ENCODE assay signal across 15 cellular contexts in genomic region chr16:68300736-68301459, GRCh38. TPM values are rescaled to one million over a fixed set of nuclear protein-coding genes. Genes with fewer than 3 reads are reported as not detected.
DNase-seq lines count a peak whose midpoint lies in the region; ATAC-seq and TF ChIP-seq lines count a peak whose summit lies in the region.
"Had no signal": no experiment of that assay in that cellular context is flagged by ENCODE, and none has a peak within 500 bp of the region (broad histone marks: within the 10 kb centered on the region; RNA-seq: fewer than 3 reads in every experiment).

No MANE protein-coding gene starts in this region.

- ATAC-seq in stimulated activated naive CD8-positive, alpha-beta T cell treated with anti-CD3 and anti-CD28 coated beads, Interleukin-15, Interleukin-2, amounts not matched to agents 100 U/mL and 50 U/mL, for 24 hours, result no peak
- no peak for ATAC-seq in activated CD8-positive, alpha-beta T cell treated with anti-CD3 and anti-CD28 coated beads, Interleukin-2, amount 10 ng/mL, durations not matched to agents 7 days and 5 days
- ATAC-seq in HG02642 (IDR thresholded peaks at IDR 0.05; ENCODE audit: poor library complexity, unreplicated experiment) (no peak), HG03135 (IDR thresholded peaks at IDR 0.05; ENCODE audit: unreplicated experiment) (no peak)
- ATAC-seq: esophagus mucosa had no signal

- no peak overlapping the region for H3K4me3 ChIP-seq in tibial nerve
- H3K4me3 ChIP-seq: neural progenitor cell had no signal

- H3K4me3 Mint-ChIP-seq in stimulated activated naive CD8-positive, alpha-beta T cell treated with anti-CD3 and anti-CD28 coated beads, Interleukin-15, Interleukin-2, amounts not matched to agents 100 ng/mL and 50 ng/mL, for 24 hours, result no peak overlapping the region
- no peak overlapping the region for H3K4me3 Mint-ChIP-seq in activated CD8-positive, alpha-beta T cell treated with anti-CD3 and anti-CD28 coated beads, Interleukin-2, amount 10 ng/mL, durations not matched to agents 7 days and 5 days
- H3K4me3 Mint-ChIP-seq: neural progenitor cell; T-helper 1 cell treated with Interleukin-12 subunit alpha and Interleukin-12 subunit beta and Interleukin-4 antibody, amounts not matched to agents 30 μg/mL and 1 μg/mL, for 36 hours had no signal

- peaks cover 77% of the 10 kb centered on the region for H3K36me3 Mint-ChIP-seq in stimulated activated naive CD8-positive, alpha-beta T cell treated with anti-CD3 and anti-CD28 coated beads, Interleukin-15, Interleukin-2, amounts not matched to agents 100 ng/mL and 50 ng/mL, for 24 hours (ENCODE audit: low read depth)
- peaks cover 86% of the 10 kb centered on the region for H3K36me3 Mint-ChIP-seq in activated CD8-positive, alpha-beta T cell treated with anti-CD3 and anti-CD28 coated beads, Interleukin-2, amount 10 ng/mL, durations not matched to agents 7 days and 5 days (ENCODE audit: low read depth)

- H3K9me3 ChIP-seq in tibial nerve, result no peaks in the 10 kb centered on the region

- H3K4me1 ChIP-seq in tibial nerve, result peaks cover 0 to 10% (median 0%) of the 10 kb centered on the region in 4 donors
- H3K4me1 ChIP-seq: neural progenitor cell had no signal

- peaks cover 2 to 100% (median 37%) of the 10 kb centered on the region in 3 donors for H3K36me3 ChIP-seq in tibial nerve
- H3K36me3 ChIP-seq: neural progenitor cell had no signal

- no peaks in the 10 kb centered on the region for H3K27me3 ChIP-seq in tibial nerve
- H3K27me3 ChIP-seq: neural progenitor cell had no signal

- no peaks in the 10 kb centered on the region for H3K27me3 Mint-ChIP-seq in stimulated activated naive CD8-positive, alpha-beta T cell treated with anti-CD3 and anti-CD28 coated beads, Interleukin-15, Interleukin-2, amounts not matched to agents 100 ng/mL and 50 ng/mL, for 24 hours
- no peaks in the 10 kb centered on the region for H3K27me3 Mint-ChIP-seq in activated CD8-positive, alpha-beta T cell treated with anti-CD3 and anti-CD28 coated beads, Interleukin-2, amount 10 ng/mL, durations not matched to agents 7 days and 5 days (ENCODE audit: low read depth)

- CTCF ChIA-PET in activated CD8-positive, alpha-beta T cell treated with anti-CD3 and anti-CD28 coated beads, Interleukin-2, amount 10 ng/mL, durations not matched to agents 7 days and 5 days (lab: Charles Lee), result interaction anchor here (1.0 to 11.9 kb wide), 4 partner anchors 9 to 39 kb away, joined by 3 to 104 read pairs (median 6); partner anchors contain the start of gene SLC7A6

- H3K9me3 Mint-ChIP-seq in stimulated activated naive CD8-positive, alpha-beta T cell treated with anti-CD3 and anti-CD28 coated beads, Interleukin-15, Interleukin-2, amounts not matched to agents 100 ng/mL and 50 ng/mL, for 24 hours, result no peaks in the 10 kb centered on the region
- no peaks in the 10 kb centered on the region for H3K9me3 Mint-ChIP-seq in activated CD8-positive, alpha-beta T cell treated with anti-CD3 and anti-CD28 coated beads, Interleukin-2, amount 10 ng/mL, durations not matched to agents 7 days and 5 days (ENCODE audit: insufficient read depth)
- H3K9me3 Mint-ChIP-seq: neural progenitor cell; T-helper 1 cell treated with Interleukin-12 subunit alpha and Interleukin-12 subunit beta and Interleukin-4 antibody, amounts not matched to agents 30 μg/mL and 1 μg/mL, for 36 hours had no signal

- TF ChIP-seq POLR2A in tibial nerve (IDR thresholded peaks at IDR 0.05), result no peak

- TF ChIP-seq CTCF in tibial nerve (IDR thresholded peaks at IDR 0.05), result no peak

- POLR2A ChIA-PET in activated CD8-positive, alpha-beta T cell treated with anti-CD3 and anti-CD28 coated beads, Interleukin-2, amount 10 ng/mL, durations not matched to agents 7 days and 5 days (lab: Charles Lee), result interaction anchor here (0.7 to 2.3 kb wide), 7 partner anchors 8 to 39 kb away, joined by 3 to 9 read pairs (median 6); partner anchors contain the start of genes PRMT7 and SLC7A6OS

- no peak overlapping the region for H3K27ac ChIP-seq in tibial nerve
- H3K27ac ChIP-seq: C4-2B, neural progenitor cell had no signal

- peak overlapping the region; percentile 49 for H3K27ac Mint-ChIP-seq in stimulated activated naive CD8-positive, alpha-beta T cell treated with anti-CD3 and anti-CD28 coated beads, Interleukin-15, Interleukin-2, amounts not matched to agents 100 ng/mL and 50 ng/mL, for 24 hours
- peak overlapping the region; percentile 31 for H3K27ac Mint-ChIP-seq in activated CD8-positive, alpha-beta T cell treated with anti-CD3 and anti-CD28 coated beads, Interleukin-2, amount 10 ng/mL, durations not matched to agents 7 days and 5 days
- H3K27ac Mint-ChIP-seq: neural progenitor cell; T-helper 1 cell treated with Interleukin-12 subunit alpha and Interleukin-12 subunit beta and Interleukin-4 antibody, amounts not matched to agents 30 μg/mL and 1 μg/mL, for 36 hours had no signal

- DNase-seq in stimulated activated naive CD8-positive, alpha-beta T cell treated with anti-CD3 and anti-CD28 coated beads, Interleukin-15, Interleukin-2, amounts not matched to agents 100 U/mL and 50 U/mL, for 24 hours, result no peak
- no peak for DNase-seq in activated CD8-positive, alpha-beta T cell treated with anti-CD3 and anti-CD28 coated beads, Interleukin-2, amount 10 ng/mL, durations not matched to agents 7 days and 5 days
- DNase-seq in glomerular visceral epithelial cell (ENCODE audit: extremely low spot score) (peak; percentile 23), tibial nerve (ENCODE audit: low spot score in 2 of 2) (no peak), NCI-H128 (lab: John Stamatoyannopoulos, UW; ENCODE audit: unreplicated experiment) (no peak)
- DNase-seq: islet precursor cell, KBM-7, NCI-H2171 had no signal

- no peaks in the 10 kb centered on the region for H3K4me1 Mint-ChIP-seq in stimulated activated naive CD8-positive, alpha-beta T cell treated with anti-CD3 and anti-CD28 coated beads, Interleukin-15, Interleukin-2, amounts not matched to agents 100 ng/mL and 50 ng/mL, for 24 hours (ENCODE audit: low read depth)
- H3K4me1 Mint-ChIP-seq in activated CD8-positive, alpha-beta T cell treated with anti-CD3 and anti-CD28 coated beads, Interleukin-2, amount 10 ng/mL, durations not matched to agents 7 days and 5 days (ENCODE audit: low read depth), result peaks cover 8% of the 10 kb centered on the region

- TF ChIP-seq EP300 in tibial nerve (IDR thresholded peaks at IDR 0.05), result peak in 1 of 2 donors; percentile 4

- 78 to 81% methylated on average over 7 of the region's 7 CpGs for WGBS in tibial nerve, 2 donors

RNA-seq across cellular contexts. Expression of gene SLC7A6OS, which starts 9.8 kb away (rescaled TPM):
- total RNA-seq in activated CD8-positive, alpha-beta T cell treated with anti-CD3 and anti-CD28 coated beads, Interleukin-2, amount 10 ng/mL, durations not matched to agents 7 days and 5 days, result 10 to 100 TPM; 26.3 to 30.7 TPM
- total RNA-seq in tibial nerve, result 10 to 100 TPM; 13.4 to 19.5 (median 14.2) TPM

RNA-seq across cellular contexts. Expression of gene PRMT7, which starts 9.9 kb away (rescaled TPM):
- 10 to 100 TPM; 70.4 to 73.2 TPM for total RNA-seq in activated CD8-positive, alpha-beta T cell treated with anti-CD3 and anti-CD28 coated beads, Interleukin-2, amount 10 ng/mL, durations not matched to agents 7 days and 5 days
- 10 to 100 TPM; 74.1 to 91.5 (median 78.0) TPM for total RNA-seq in tibial nerve

RNA-seq across cellular contexts. Expression of gene SLC7A6, which starts 36.6 kb away (rescaled TPM):
- 10 to 100 TPM; 84.1 to 85.0 TPM for total RNA-seq in activated CD8-positive, alpha-beta T cell treated with anti-CD3 and anti-CD28 coated beads, Interleukin-2, amount 10 ng/mL, durations not matched to agents 7 days and 5 days
- total RNA-seq in tibial nerve, result 100 to 1,000 TPM; 129 to 202 (median 181) TPM

RNA-seq across cellular contexts. Expression of gene PLA2G15, which starts 55.7 kb away (rescaled TPM):
- 1 to 10 TPM; 8.6 to 9.4 TPM for total RNA-seq in activated CD8-positive, alpha-beta T cell treated with anti-CD3 and anti-CD28 coated beads, Interleukin-2, amount 10 ng/mL, durations not matched to agents 7 days and 5 days
- total RNA-seq in tibial nerve, result 10 to 100 TPM; 26.0 to 51.3 (median 30.2) TPM
